In genomic region chr17:79811036-79811887, GRCh38 we compare ENCODE assay signal across 8 cellular contexts. TPM values are rescaled to one million over a fixed set of nuclear protein-coding genes. Genes with fewer than 3 reads are reported as not detected.
DNase-seq lines count a peak whose midpoint lies in the region; ATAC-seq and TF ChIP-seq lines count a peak whose summit lies in the region.

No MANE protein-coding gene starts in this region.

- H3K9ac ChIP-seq in endodermal cell (ENCODE audit: extremely low read depth, low read length, poor library complexity, severe bottlenecking), result no peak overlapping the region

- TF ChIP-seq CTCF in LNCaP clone FGC (IDR thresholded peaks at IDR 0.05; ENCODE audit: control insufficient read depth, extremely low read depth, insufficient read depth) (peak; percentile 39), endodermal cell (conservative IDR thresholded peaks at IDR 0.05) (peak; percentile 39)

- WGBS in endodermal cell (ENCODE audit: insufficient coverage in 1 of 2, insufficient read length in 1 of 2), 2 experiments, result 3 to 4% methylated on average over 7 to 66 of the region's 66 CpGs

- H3K9me3 ChIP-seq in endodermal cell (ENCODE audit: control insufficient read depth, low read length), result no peaks in the 10 kb centered on the region

- peaks cover 3% of the 10 kb centered on the region for H3K4me1 ChIP-seq in endodermal cell (ENCODE audit: control insufficient read depth, insufficient read depth, low read length)

- H3K4me3 Mint-ChIP-seq in endodermal cell, result peak overlapping the region; percentile 46
- peak overlapping the region; percentile 58 for H3K4me3 Mint-ChIP-seq in natural killer cell treated with Interleukin-12 subunit alpha and Interleukin-12 subunit beta and Interleukin-15 and Interleukin-18, amount 100 ng/mL, for 72 hours

- H3K9me3 Mint-ChIP-seq in endodermal cell, result peaks cover 5% of the 10 kb centered on the region
- no peaks in the 10 kb centered on the region for H3K9me3 Mint-ChIP-seq in natural killer cell treated with Interleukin-12 subunit alpha and Interleukin-12 subunit beta and Interleukin-15 and Interleukin-18, amount 100 ng/mL, for 72 hours

- H3K27ac ChIP-seq in endodermal cell (ENCODE audit: low read depth, low read length), result no peak overlapping the region

- H3K36me3 ChIP-seq in endodermal cell (ENCODE audit: control insufficient read depth, insufficient read depth, low read length), result no peaks in the 10 kb centered on the region

- H3K36me3 Mint-ChIP-seq in endodermal cell (ENCODE audit: low read depth), result no peaks in the 10 kb centered on the region
- H3K36me3 Mint-ChIP-seq in natural killer cell treated with Interleukin-12 subunit alpha and Interleukin-12 subunit beta and Interleukin-15 and Interleukin-18, amount 100 ng/mL, for 72 hours, result no peaks in the 10 kb centered on the region

- DNase-seq in SKM-1 treated with dmso at 0.1 percent for 144 hours (lab: John Stamatoyannopoulos, UW; ENCODE audit: unreplicated experiment) (peak; percentile 18), SKM-1 (lab: John Stamatoyannopoulos, UW; ENCODE audit: unreplicated experiment) (no peak), LNCaP clone FGC (ENCODE audit: low read depth) (no peak), SHP77 treated with DMSO at 0.1 percent for 48 hours (lab: John Stamatoyannopoulos, UW) (peak; percentile 75), endodermal cell (peak; percentile 85)
- DNase-seq in natural killer cell treated with Interleukin-12 subunit alpha and Interleukin-12 subunit beta and Interleukin-15 and Interleukin-18, amount 100 ng/mL, for 72 hours (ENCODE audit: low spot score), result no peak

- H3K4me1 Mint-ChIP-seq in endodermal cell, result peaks cover 17% of the 10 kb centered on the region
- peaks cover 20 to 35% of the 10 kb centered on the region in 2 donors for H3K4me1 Mint-ChIP-seq in natural killer cell treated with Interleukin-12 subunit alpha and Interleukin-12 subunit beta and Interleukin-15 and Interleukin-18, amount 100 ng/mL, for 72 hours (ENCODE audit: low read depth in 2 of 2)

- H3K27ac Mint-ChIP-seq in endodermal cell, result no peak overlapping the region
- no peak overlapping the region for H3K27ac Mint-ChIP-seq in natural killer cell treated with Interleukin-12 subunit alpha and Interleukin-12 subunit beta and Interleukin-15 and Interleukin-18, amount 100 ng/mL, for 72 hours

- peaks cover 88% of the 10 kb centered on the region for H3K27me3 ChIP-seq in endodermal cell (ENCODE audit: control insufficient read depth, insufficient read depth, low read length, poor library complexity, severe bottlenecking)

- H3K4me3 ChIP-seq in LNCaP clone FGC (ENCODE audit: low read depth, low read length), result no peak overlapping the region
- peak overlapping the region; percentile 58 for H3K4me3 ChIP-seq in endodermal cell (ENCODE audit: low read length)

- H3K27me3 Mint-ChIP-seq in endodermal cell (ENCODE audit: insufficient read depth), result peaks cover 90% of the 10 kb centered on the region
- peaks cover 33 to 36% of the 10 kb centered on the region in 2 donors for H3K27me3 Mint-ChIP-seq in natural killer cell treated with Interleukin-12 subunit alpha and Interleukin-12 subunit beta and Interleukin-15 and Interleukin-18, amount 100 ng/mL, for 72 hours

- ATAC-seq in natural killer cell treated with Interleukin-12 subunit alpha and Interleukin-12 subunit beta and Interleukin-15 and Interleukin-18, amount 100 ng/mL, for 72 hours, result no peak
- ATAC-seq in GM21723 (IDR thresholded peaks at IDR 0.05; ENCODE audit: unreplicated experiment), result no peak
- ATAC-seq in HG03175 (IDR thresholded peaks at IDR 0.05; ENCODE audit: unreplicated experiment), result no peak

RNA-seq across cellular contexts. Expression of gene CBX8, which starts 14.4 kb away (rescaled TPM):
- total RNA-seq in endodermal cell, result 1 to 10 TPM; 5.4 to 5.6 TPM
- polyA plus RNA-seq in endodermal cell (2013, experiment 1 of 2), result 11.0 TPM
- 8.7 TPM for polyA plus RNA-seq in endodermal cell (2013, experiment 2 of 2)
- total RNA-seq in natural killer cell treated with Interleukin-12 subunit alpha and Interleukin-12 subunit beta and Interleukin-15 and Interleukin-18, amount 100 ng/mL, for 72 hours, result 10 to 100 TPM in 1 of 2 donors, 1 to 10 TPM in 1; 9.8 to 46.4 TPM

RNA-seq across cellular contexts. Expression of gene CBX4, which starts 28.0 kb away (rescaled TPM):
- total RNA-seq in endodermal cell, result 1 to 10 TPM; 4.2 to 4.9 TPM
- 14.4 TPM for polyA plus RNA-seq in endodermal cell (2013, experiment 1 of 2)
- 9.6 TPM for polyA plus RNA-seq in endodermal cell (2013, experiment 2 of 2)
- 10 to 100 TPM; 26.2 to 58.3 TPM for total RNA-seq in natural killer cell treated with Interleukin-12 subunit alpha and Interleukin-12 subunit beta and Interleukin-15 and Interleukin-18, amount 100 ng/mL, for 72 hours

RNA-seq across cellular contexts. Expression of gene CBX2, which starts 33.3 kb away (rescaled TPM):
- total RNA-seq in endodermal cell, result 10 to 100 TPM; 75.0 to 78.6 TPM
- polyA plus RNA-seq in endodermal cell (2013, experiment 1 of 2), result 74.2 TPM
- 70.5 TPM for polyA plus RNA-seq in endodermal cell (2013, experiment 2 of 2)
- total RNA-seq in natural killer cell treated with Interleukin-12 subunit alpha and Interleukin-12 subunit beta and Interleukin-15 and Interleukin-18, amount 100 ng/mL, for 72 hours, result 1 to 10 TPM in 1 of 2 donors, under 1 TPM in 1; 0.95 to 2.1 TPM

Comparison
In these comparisons a context has a peak if more than half of its experiments do, and no peak if none do; other contexts are left out.
1. DNase-seq: peak in SKM-1 treated with dmso at 0.1 percent for 144 hours (single experiment), SHP77 treated with DMSO at 0.1 percent for 48 hours (single experiment) and endodermal cell (single experiment); none in SKM-1 (single experiment), LNCaP clone FGC (single experiment) and natural killer cell treated with Interleukin-12 subunit alpha and Interleukin-12 subunit beta and Interleukin-15 and Interleukin-18, amount 100 ng/mL, for 72 hours (single experiment).
2. RNA of gene CBX4, which starts 28.0 kb away (total RNA-seq): 26.2 to 58.3 TPM in natural killer cell treated with Interleukin-12 subunit alpha and Interleukin-12 subunit beta and Interleukin-15 and Interleukin-18, amount 100 ng/mL, for 72 hours; 4.2 to 4.9 TPM in endodermal cell; every median in the first group is over 4 times any median in the second.
3. RNA of gene CBX2, which starts 33.3 kb away (total RNA-seq): 75.0 to 78.6 TPM in endodermal cell; 0.95 to 2.1 TPM in natural killer cell treated with Interleukin-12 subunit alpha and Interleukin-12 subunit beta and Interleukin-15 and Interleukin-18, amount 100 ng/mL, for 72 hours; every median in the first group is over 10 times any median in the second.